9 cellular contexts compared by ENCODE assay signal in the genomic region with DNA sequence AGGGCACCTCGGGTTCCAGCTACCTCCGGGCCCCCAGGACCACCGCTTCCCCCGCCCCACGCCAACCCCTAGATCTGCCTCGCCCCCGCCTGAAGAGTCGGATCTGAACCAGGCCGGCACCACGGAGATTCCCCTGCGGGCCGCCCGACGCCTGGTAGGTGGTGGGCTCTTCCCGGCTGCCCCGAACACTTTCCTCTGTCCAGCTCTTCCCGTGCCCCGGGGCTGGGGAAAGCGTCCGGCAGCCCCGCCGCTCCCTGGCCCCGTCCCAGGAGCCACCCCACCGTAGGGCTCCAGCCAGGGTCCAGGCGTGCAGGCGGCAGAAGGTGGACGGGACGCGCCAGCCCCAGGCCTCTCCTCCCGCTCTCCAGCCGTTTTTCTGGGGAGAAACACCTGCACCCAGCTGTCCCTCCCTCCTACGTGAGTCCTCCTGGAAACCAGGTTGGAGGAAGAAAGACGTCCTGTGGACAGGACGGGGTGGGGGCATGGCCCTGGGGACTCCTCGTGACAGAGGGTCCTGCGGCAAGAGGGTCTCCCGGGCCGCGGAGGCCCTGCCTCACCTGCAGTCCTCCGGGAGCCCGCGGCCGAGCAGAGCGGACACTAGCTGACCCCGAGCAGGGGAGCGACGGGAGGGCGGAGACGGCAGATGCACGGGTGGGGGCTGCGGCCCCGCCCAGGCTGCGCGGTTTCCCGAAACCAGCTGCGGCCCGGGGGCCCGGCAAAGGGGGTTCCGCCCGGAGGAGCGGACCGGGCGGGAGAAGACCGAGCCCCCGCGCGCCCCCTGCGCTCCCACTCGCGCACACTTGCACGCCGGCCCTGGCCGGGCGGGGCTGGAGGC. TPM values are rescaled to one million over a fixed set of nuclear protein-coding genes. Genes with fewer than 3 reads are reported as not detected.
DNase-seq lines count a peak whose midpoint lies in the region; ATAC-seq, FAIRE-seq and TF ChIP-seq lines count a peak whose summit lies in the region.
"Had no signal": no experiment of that assay in that cellular context is flagged by ENCODE, and none has a peak within 500 bp of the region (broad histone marks: within the 10 kb centered on the region; RNA-seq: fewer than 3 reads in every experiment).

A gene (minus strand): TSS at position 624 of the 835 bp plus-strand sequence. CDS start 3,795 bp downstream, outside the sequence.

- ATAC-seq in GM19328 (IDR thresholded peaks at IDR 0.05; ENCODE audit: unreplicated experiment) = no peak

- H3K27me3 ChIP-seq in hepatocyte (peaks cover 32% of the 10 kb centered on the region), prostate gland (replicated peaks; ENCODE audit: insufficient read depth) (peaks cover 11% of the 10 kb centered on the region)

- H3K27ac Mint-ChIP-seq in Calu3 (ENCODE audit: unreplicated experiment) = no peak within 1 kb of the TSS
- H3K27ac Mint-ChIP-seq in activated CD4-positive, alpha-beta memory T cell treated with anti-CD3 and anti-CD28 coated beads for 36 hours = no peak within 1 kb of the TSS

- POLR2A ChIA-PET in activated CD4-positive, alpha-beta memory T cell treated with anti-CD3 and anti-CD28 coated beads for 36 hours (lab: Charles Lee) = no interaction called here

- DNase-seq in Calu3 = peak; percentile 24
- DNase-seq in activated CD4-positive, alpha-beta memory T cell treated with anti-CD3 and anti-CD28 coated beads for 36 hours = no peak
- peak; percentile 86 for DNase-seq in hepatocyte (ENCODE audit: low spot score)
- no peak for DNase-seq in prostate gland (ENCODE audit: low spot score)
- DNase-seq in ecto neural progenitor cell (ENCODE audit: low spot score) = no peak
- no peak for DNase-seq in NCI-H1436 (lab: John Stamatoyannopoulos, UW)
- DNase-seq in GM12891 (ENCODE audit: insufficient read length, low spot score) = no peak

- WGBS in hepatocyte (ENCODE audit: low lambda C conversion rate, missing lambda C conversion rate) = 22% methylated on average over 37 of the region's 74 CpGs
- WGBS in prostate gland = 11% methylated on average over 57 of the region's 74 CpGs

- no peaks in the 10 kb centered on the region for H3K4me1 ChIP-seq in hepatocyte (ENCODE audit: insufficient read depth)
- no peaks in the 10 kb centered on the region for H3K4me1 ChIP-seq in prostate gland (replicated peaks)

- no peaks in the 10 kb centered on the region for H3K4me1 Mint-ChIP-seq in Calu3 (ENCODE audit: low read depth, unreplicated experiment)
- peaks cover 5% of the 10 kb centered on the region for H3K4me1 Mint-ChIP-seq in activated CD4-positive, alpha-beta memory T cell treated with anti-CD3 and anti-CD28 coated beads for 36 hours (ENCODE audit: low read depth)

- CTCF ChIA-PET in Calu3 (lab: Charles Lee) = interaction anchor here (0.6 kb wide), 1 partner anchor 54 kb away, joined by 3 read pairs; no protein-coding TSS in a partner anchor
- CTCF ChIA-PET in activated CD4-positive, alpha-beta memory T cell treated with anti-CD3 and anti-CD28 coated beads for 36 hours (lab: Charles Lee) = interaction anchor here (0.7 to 1.4 kb wide), 2 partner anchors 21 to 186 kb away, joined by 3 read pairs; no protein-coding TSS in a partner anchor

- H3K9me2 ChIP-seq in hepatocyte (replicated peaks; ENCODE audit: insufficient read depth) = no peaks in the 10 kb centered on the region

- peaks cover 59% of the 10 kb centered on the region for H3K27me3 Mint-ChIP-seq in Calu3 (ENCODE audit: unreplicated experiment)
- H3K27me3 Mint-ChIP-seq in activated CD4-positive, alpha-beta memory T cell treated with anti-CD3 and anti-CD28 coated beads for 36 hours = peaks cover 41% of the 10 kb centered on the region

- H3K79me2 ChIP-seq in hepatocyte = peaks cover 11% of the 10 kb centered on the region

- peak within 1 kb of the TSS; percentile 94 for H3K4me2 ChIP-seq in hepatocyte

- no peaks in the 10 kb centered on the region for H3K9me3 Mint-ChIP-seq in Calu3 (ENCODE audit: low read depth, unreplicated experiment)
- H3K9me3 Mint-ChIP-seq in activated CD4-positive, alpha-beta memory T cell treated with anti-CD3 and anti-CD28 coated beads for 36 hours = peaks cover 5% of the 10 kb centered on the region

- no peaks in the 10 kb centered on the region for H3K36me3 Mint-ChIP-seq in Calu3 (ENCODE audit: insufficient read depth, unreplicated experiment)
- H3K36me3 Mint-ChIP-seq in activated CD4-positive, alpha-beta memory T cell treated with anti-CD3 and anti-CD28 coated beads for 36 hours = no peaks in the 10 kb centered on the region

- H3K36me3 ChIP-seq in hepatocyte (replicated peaks; ENCODE audit: insufficient read depth, low read depth) (no peaks in the 10 kb centered on the region), prostate gland (no peaks in the 10 kb centered on the region)

- no peaks in the 10 kb centered on the region for H4K20me1 ChIP-seq in hepatocyte (ENCODE audit: insufficient read depth, poor library complexity, severe bottlenecking)

- no peak for FAIRE-seq in GM12891 (lab: Jason Lieb, UNC)
- FAIRE-seq: TTC549 had no signal

- H3K4me3 ChIP-seq in hepatocyte (peak within 1 kb of the TSS; percentile 84), prostate gland (peak within 1 kb of the TSS; percentile 20 to 39)

- H3K4me3 Mint-ChIP-seq in Calu3 (ENCODE audit: low read depth, unreplicated experiment) = peak within 1 kb of the TSS; percentile 67
- H3K4me3 Mint-ChIP-seq in activated CD4-positive, alpha-beta memory T cell treated with anti-CD3 and anti-CD28 coated beads for 36 hours = peak within 1 kb of the TSS; percentile 55

- BruUV-seq in Calu3 (replicated peaks; lab: Mats Ljungman, UMichigan) = no TSS peak

- TF ChIP-seq POLR2A in prostate gland (IDR thresholded peaks at IDR 0.05) (no peak), GM12891 (IDR thresholded peaks at IDR 0.05; ENCODE audit: low read depth, low read length) (no peak)

- peak within 1 kb of the TSS; percentile 73 for H2AFZ ChIP-seq in hepatocyte

- H3K9me3 ChIP-seq in hepatocyte (ENCODE audit: low read depth) = no peaks in the 10 kb centered on the region
- H3K9me3 ChIP-seq in prostate gland = no peaks in the 10 kb centered on the region

- TF ChIP-seq CTCF in Calu3 (IDR thresholded peaks at IDR 0.05; ENCODE audit: unreplicated experiment) (no peak), hepatocyte (IDR thresholded peaks at IDR 0.05; ENCODE audit: poor library complexity) (no peak), prostate gland (IDR thresholded peaks at IDR 0.05) (no peak)

- peak within 1 kb of the TSS; percentile 93 for H3K27ac ChIP-seq in hepatocyte
- no peak within 1 kb of the TSS for H3K27ac ChIP-seq in prostate gland

- intact Hi-C loops in Calu3 (cut with micrococcal nuclease; ENCODE audit: unreplicated experiment) (no loop called here), prostate gland (cut with DNase I) (no loop called here)
- intact Hi-C loops in activated CD4-positive, alpha-beta memory T cell treated with anti-CD3 and anti-CD28 coated beads for 36 hours (cut with micrococcal nuclease) = loop anchor here (10.0 kb wide), 1 partner anchor 65 kb away; no protein-coding TSS in a partner anchor

TF ChIP-seq in GM12891, 5 proteins besides CTCF, POLR2A, EP300 and RAD21:
- TF ChIP-seq TAF1 (IDR thresholded peaks at IDR 0.05; ENCODE audit: low read depth, low read length) = no peak
- TF ChIP-seq POU2F2 (IDR thresholded peaks at IDR 0.05; ENCODE audit: low read depth, low read length) = no peak
- no peak for TF ChIP-seq POLR2AphosphoS5 (IDR thresholded peaks at IDR 0.05; ENCODE audit: low read depth, low read length)
- TF ChIP-seq SPI1 (IDR thresholded peaks at IDR 0.05; ENCODE audit: low read depth, low read length) = no peak
- no peak for TF ChIP-seq PAX5 (IDR thresholded peaks at IDR 0.05; ENCODE audit: insufficient read depth, low read length, severe bottlenecking)

RNA-seq across cellular contexts. Expression of the gene that starts here (rescaled TPM):
- total RNA-seq in Calu3 (2022) (3.1 and 7.3 TPM in 2 replicates), hepatocyte (200 and 263 TPM in 2 replicates), prostate gland (10 to 100 TPM in 1 of 2 donors, 1 to 10 TPM in 1; 4.5 to 14.5 TPM)
- total RNA-seq in activated CD4-positive, alpha-beta memory T cell treated with anti-CD3 and anti-CD28 coated beads for 36 hours = not detected
- polyA plus RNA-seq in hepatocyte = 175 and 204 TPM in 2 replicates
- polyA plus RNA-seq in GM12891 (2012; ENCODE audit: low read depth, missing spikeins) = not detected

Comparison
In these comparisons a context has a peak if more than half of its experiments do, and no peak if none do; other contexts are left out.
1. RNA of the gene that starts here (total RNA-seq): 200 to 263 TPM in hepatocyte; 4.5 to 14.5 TPM in prostate gland, 3.1 to 7.3 TPM in Calu3 and not detected in activated CD4-positive, alpha-beta memory T cell treated with anti-CD3 and anti-CD28 coated beads for 36 hours; every median in the first group is over 10 times any median in the second.
2. DNase-seq: peak in Calu3 (single experiment) and hepatocyte (single experiment); none in activated CD4-positive, alpha-beta memory T cell treated with anti-CD3 and anti-CD28 coated beads for 36 hours (single experiment), prostate gland (single experiment), ecto neural progenitor cell (single experiment), NCI-H1436 (single experiment) and GM12891 (single experiment).